In genomic region chr19:7925171-7925837, GRCh38 we compare ENCODE assay signal across 8 cellular contexts. TPM values are rescaled to one million over a fixed set of nuclear protein-coding genes. Genes with fewer than 3 reads are reported as not detected.
DNase-seq lines count a peak whose midpoint lies in the region; ATAC-seq and TF ChIP-seq lines count a peak whose summit lies in the region.

No MANE protein-coding gene starts in this region.

- intact Hi-C loops in Caco-2 (cut with micrococcal nuclease; ENCODE audit: unreplicated experiment) (loop anchor here (1.0 kb wide), 1 partner anchor 72 kb away; no protein-coding TSS in a partner anchor), Panc1 (cut with micrococcal nuclease; ENCODE audit: unreplicated experiment) (no loop called here)

- POLR2A ChIA-PET in Caco-2 (lab: Charles Lee), result no interaction called here
- POLR2A ChIA-PET in Panc1 (lab: Charles Lee), result no interaction called here

- no peaks in the 10 kb centered on the region for H3K27me3 ChIP-seq in Caco-2 (replicated peaks; ENCODE audit: control insufficient read depth, insufficient read depth, low read length)
- H3K27me3 ChIP-seq in Panc1 (ENCODE audit: control insufficient read depth, insufficient read depth, low read length), result no peaks in the 10 kb centered on the region
- H3K27me3 ChIP-seq in neutrophil, result peaks cover 31% of the 10 kb centered on the region
- no peaks in the 10 kb centered on the region for H3K27me3 ChIP-seq in suprapubic skin

- H3K27ac ChIP-seq in Panc1 (ENCODE audit: low read length), result no peak overlapping the region
- no peak overlapping the region for H3K27ac ChIP-seq in neutrophil
- no peak overlapping the region for H3K27ac ChIP-seq in suprapubic skin

- no peaks in the 10 kb centered on the region for H3K9me3 Mint-ChIP-seq in Caco-2 (ENCODE audit: unreplicated experiment)
- no peaks in the 10 kb centered on the region for H3K9me3 Mint-ChIP-seq in activated T-cell treated with anti-CD3 and anti-CD28 coated beads, Interleukin-2, amount 50 U/mL, for 4 hours

- no peak for TF ChIP-seq POLR2A in suprapubic skin (IDR thresholded peaks at IDR 0.05)

- H3K27ac Mint-ChIP-seq in Caco-2 (ENCODE audit: unreplicated experiment), result no peak overlapping the region

- H3K27me3 Mint-ChIP-seq in Caco-2 (ENCODE audit: insufficient read depth, unreplicated experiment), result no peaks in the 10 kb centered on the region
- H3K27me3 Mint-ChIP-seq in activated T-cell treated with anti-CD3 and anti-CD28 coated beads, Interleukin-2, amount 50 U/mL, for 4 hours (ENCODE audit: low read depth), result no peaks in the 10 kb centered on the region

- H3K9me3 ChIP-seq in Caco-2 (no peaks in the 10 kb centered on the region), Panc1 (ENCODE audit: control insufficient read depth, insufficient read depth, low read depth, low read length) (no peaks in the 10 kb centered on the region), neutrophil (no peaks in the 10 kb centered on the region), suprapubic skin (no peaks in the 10 kb centered on the region)

- WGBS in suprapubic skin, result 1% methylated on average over 15 of the region's 95 CpGs

- peak; percentile 72 to 85 for DNase-seq in Caco-2
- peak; percentile 96 for DNase-seq in HuH-7 (ENCODE audit: low spot score)
- no peak for DNase-seq in Panc1 (ENCODE audit: low read depth, low spot score)
- DNase-seq in activated T-cell treated with anti-CD3 and anti-CD28 coated beads, Interleukin-2, amount 50 U/mL, for 4 hours, result peak; percentile 71
- peak; percentile 67 for DNase-seq in fibroblast of mammary gland (ENCODE audit: low read depth)
- DNase-seq in suprapubic skin (ENCODE audit: low spot score in 2 of 2), result peak in 1 of 2 donors; percentile 84
- no peak for DNase-seq in NK-92 treated with Interleukin-12 subunit alpha and Interleukin-12 subunit beta, amount 100 ng/mL, for 24 hours (lab: John Stamatoyannopoulos, UW)

- CTCF ChIA-PET in Caco-2 (lab: Charles Lee), result no interaction called here
- CTCF ChIA-PET in Panc1 (lab: Charles Lee), result no interaction called here

- TF ChIP-seq CTCF in Caco-2 (IDR thresholded peaks at IDR 0.05; ENCODE audit: insufficient read depth in 1 of 2, low read depth in 1 of 2, low read length in 1 of 2, severe bottlenecking in 1 of 2, unreplicated experiment in 1 of 2) (peak; percentile 84), Panc1 (IDR thresholded peaks at IDR 0.05) (peak; percentile 95), fibroblast of mammary gland (conservative IDR thresholded peaks at IDR 0.05; ENCODE audit: control insufficient read depth, insufficient read depth, low read depth, low read length) (peak; percentile 56), neutrophil (IDR thresholded peaks at IDR 0.05) (peak; percentile 70), suprapubic skin (IDR thresholded peaks at IDR 0.05) (peak; percentile 44 to 94)

- BruUV-seq in Caco-2 (replicated peaks; lab: Mats Ljungman, UMichigan) (no TSS peak), Panc1 (replicated peaks; lab: Mats Ljungman, UMichigan) (TSS peak; percentile 66)

- H3K4me3 Mint-ChIP-seq in Caco-2 (ENCODE audit: unreplicated experiment), result peak overlapping the region; percentile 82
- H3K4me3 Mint-ChIP-seq in activated T-cell treated with anti-CD3 and anti-CD28 coated beads, Interleukin-2, amount 50 U/mL, for 4 hours, result peak overlapping the region; percentile 72

- H3K4me1 ChIP-seq in Caco-2 (peaks cover 23% of the 10 kb centered on the region), Panc1 (ENCODE audit: control insufficient read depth, insufficient read depth, low read length) (peaks cover 55% of the 10 kb centered on the region), neutrophil (ENCODE audit: control insufficient read depth in 1 of 2, insufficient read depth in 1 of 2, low read depth in 1 of 2, low read length in 1 of 2) (peaks cover 17 to 32% of the 10 kb centered on the region in 2 experiments), suprapubic skin (peaks cover 85% of the 10 kb centered on the region)

- H3K4me3 ChIP-seq in Caco-2 (ENCODE audit: low read depth, low read length) (peak overlapping the region; percentile 28), Panc1 (ENCODE audit: low read depth in 2 of 2, low read length in 2 of 2) (peak overlapping the region; percentile 39 to 46), fibroblast of mammary gland (ENCODE audit: control insufficient read depth, low read depth, low read length) (no peak overlapping the region), neutrophil (ENCODE audit: low read depth in 1 of 2, low read length in 1 of 2) (peak overlapping the region; percentile 40 to 60), suprapubic skin (peak overlapping the region; percentile 66)

- TF ChIP-seq EP300 in suprapubic skin (IDR thresholded peaks at IDR 0.05), result no peak

- H3K36me3 ChIP-seq in Caco-2 (ENCODE audit: control insufficient read depth, insufficient read depth, low read length), result no peaks in the 10 kb centered on the region
- H3K36me3 ChIP-seq in Panc1 (ENCODE audit: control insufficient read depth, insufficient read depth, low read length), result no peaks in the 10 kb centered on the region
- H3K36me3 ChIP-seq in neutrophil, result peaks cover under 1% of the 10 kb centered on the region
- peaks cover 18% of the 10 kb centered on the region for H3K36me3 ChIP-seq in suprapubic skin

- H3K36me3 Mint-ChIP-seq in Caco-2 (ENCODE audit: insufficient read depth, unreplicated experiment), result peaks cover 59% of the 10 kb centered on the region
- H3K36me3 Mint-ChIP-seq in activated T-cell treated with anti-CD3 and anti-CD28 coated beads, Interleukin-2, amount 50 U/mL, for 4 hours (ENCODE audit: insufficient read depth), result peaks cover 3% of the 10 kb centered on the region

- peaks cover 10% of the 10 kb centered on the region for H3K4me1 Mint-ChIP-seq in Caco-2 (ENCODE audit: low read depth, unreplicated experiment)
- H3K4me1 Mint-ChIP-seq in activated T-cell treated with anti-CD3 and anti-CD28 coated beads, Interleukin-2, amount 50 U/mL, for 4 hours (ENCODE audit: low read depth), result peaks cover 40% of the 10 kb centered on the region

- peak; percentile 24 for ATAC-seq in Panc1
- ATAC-seq in activated T-cell treated with anti-CD3 and anti-CD28 coated beads, Interleukin-2, amount 50 U/mL, for 4 hours, result peak; percentile 49 to 57

- in situ Hi-C loops in Panc1 (cut with HindIII; ENCODE audit: low pct_unique_long_range_greater_than_20kb, low sequenced_read_pairs), result no loop called here

RNA-seq across cellular contexts. Expression of gene CTXN1, which starts 0.6 kb away (rescaled TPM):
- total RNA-seq in Caco-2 (2022), result 7.4 and 9.1 TPM in 2 replicates
- 89.4 TPM for total RNA-seq in Panc1 (2021; ENCODE audit: unreplicated experiment)
- 269 TPM for polyA plus RNA-seq in Panc1 (2012; ENCODE audit: insufficient read length)
- 1 to 10 TPM in 1 of 3 donors, under 1 TPM in 2; 0.71 to 1.4 (median 0.95) TPM for total RNA-seq in activated T-cell treated with anti-CD3 and anti-CD28 coated beads, Interleukin-2, amount 50 U/mL, for 4 hours
- total RNA-seq in suprapubic skin, result 1 to 10 TPM; 1.2 to 3.6 (median 2.6) TPM

RNA-seq across cellular contexts. Expression of gene SNAPC2, which starts 5.2 kb away (rescaled TPM):
- total RNA-seq in Caco-2 (2022) (8.8 and 10.4 TPM in 2 replicates), Panc1 (2021; ENCODE audit: unreplicated experiment) (63.0 TPM), suprapubic skin (10 to 100 TPM; 11.1 to 22.3 (median 19.6) TPM)
- 64.0 TPM for polyA plus RNA-seq in Panc1 (2012; ENCODE audit: insufficient read length)
- total RNA-seq in activated T-cell treated with anti-CD3 and anti-CD28 coated beads, Interleukin-2, amount 50 U/mL, for 4 hours, result 10 to 100 TPM; 16.7 to 20.0 (median 18.8) TPM

RNA-seq across cellular contexts. Expression of gene TGFBR3L, which starts 10.7 kb away (rescaled TPM):
- total RNA-seq in Caco-2 (2022), result 9.8 and 10.8 TPM in 2 replicates
- total RNA-seq in Panc1 (2021; ENCODE audit: unreplicated experiment), result 12.5 TPM
- 38.6 TPM for polyA plus RNA-seq in Panc1 (2012; ENCODE audit: insufficient read length)
- total RNA-seq in activated T-cell treated with anti-CD3 and anti-CD28 coated beads, Interleukin-2, amount 50 U/mL, for 4 hours, result 1 to 10 TPM in 2 of 3 donors, under 1 TPM in 1; 0.74 to 2.4 (median 1.4) TPM
- not detected for total RNA-seq in suprapubic skin

RNA-seq across cellular contexts. Expression of gene TIMM44, which starts 18.2 kb away (rescaled TPM):
- total RNA-seq in Caco-2 (2022) (129 and 146 TPM in 2 replicates), Panc1 (2021; ENCODE audit: unreplicated experiment) (105 TPM), suprapubic skin (10 to 100 TPM; 34.6 to 85.1 (median 54.5) TPM)
- 123 TPM for polyA plus RNA-seq in Panc1 (2012; ENCODE audit: insufficient read length)
- total RNA-seq in activated T-cell treated with anti-CD3 and anti-CD28 coated beads, Interleukin-2, amount 50 U/mL, for 4 hours, result 100 to 1,000 TPM; 180 to 193 (median 190) TPM

RNA-seq across cellular contexts. Expression of gene MAP2K7, which starts 21.6 kb away (rescaled TPM):
- total RNA-seq in Caco-2 (2022) (37.4 and 42.6 TPM in 2 replicates), Panc1 (2021; ENCODE audit: unreplicated experiment) (32.9 TPM), suprapubic skin (10 to 100 TPM; 25.1 to 52.4 (median 29.3) TPM)
- polyA plus RNA-seq in Panc1 (2012; ENCODE audit: insufficient read length), result 35.2 TPM
- 10 to 100 TPM; 40.4 to 44.0 (median 43.3) TPM for total RNA-seq in activated T-cell treated with anti-CD3 and anti-CD28 coated beads, Interleukin-2, amount 50 U/mL, for 4 hours

Comparison
In these comparisons a context has a peak if more than half of its experiments do, and no peak if none do; other contexts are left out.
1. DNase-seq: peak in Caco-2 (2 of 2), HuH-7 (single experiment), activated T-cell treated with anti-CD3 and anti-CD28 coated beads, Interleukin-2, amount 50 U/mL, for 4 hours (single experiment) and fibroblast of mammary gland (single experiment); none in Panc1 (single experiment) and NK-92 treated with Interleukin-12 subunit alpha and Interleukin-12 subunit beta, amount 100 ng/mL, for 24 hours (single experiment).
2. Peak in every context shown above with its lines, with median percentiles within 50 percentile points of each other: CTCF ChIP-seq.